In the genomic region with DNA sequence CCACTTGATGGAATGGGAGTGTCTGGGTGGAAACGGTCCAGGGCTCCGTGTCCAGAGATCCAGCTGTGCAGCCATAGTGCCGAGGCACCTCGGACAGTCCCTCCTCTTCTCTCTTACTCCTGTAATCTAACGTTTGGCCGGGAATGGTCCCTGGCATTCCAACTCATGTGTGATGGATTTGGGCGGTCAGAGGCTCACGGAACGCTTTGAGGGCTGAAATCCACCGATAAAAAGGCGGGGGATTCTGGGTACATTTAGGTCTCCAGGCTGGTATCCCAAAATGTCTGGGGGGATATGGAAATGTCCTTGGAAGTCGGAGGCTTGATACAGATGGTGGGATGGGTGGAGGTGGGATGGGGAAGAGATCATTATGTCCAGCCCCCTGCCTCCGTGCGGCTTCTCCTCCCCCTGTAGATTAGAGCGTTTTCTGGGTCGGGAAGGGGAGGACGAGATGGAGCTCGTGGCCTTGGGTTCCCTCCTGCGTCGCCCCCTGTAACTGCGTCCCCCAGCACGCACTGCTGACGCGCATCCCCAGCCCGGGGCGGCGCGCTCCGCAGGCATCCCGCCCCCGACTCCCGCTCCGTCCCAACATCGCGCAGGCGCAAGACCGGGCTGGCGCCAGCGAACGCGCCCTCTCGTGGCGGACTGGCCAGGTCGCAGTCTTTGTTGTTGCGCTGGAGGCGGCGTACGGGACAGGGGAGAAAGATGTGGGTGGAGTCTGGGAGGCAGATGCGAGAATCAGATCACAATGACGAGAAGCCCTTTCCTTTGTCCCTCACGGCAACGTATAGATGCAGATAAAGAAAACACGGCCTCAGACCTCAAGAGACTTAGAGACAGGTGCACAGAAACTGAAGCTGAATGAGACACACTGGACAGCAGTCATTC, we compare ENCODE assay signal across 1 cellular context.
A peak's percentile ranks its signal among the peaks of the same experiment; 100 is the strongest.
TF ChIP-seq lines count a peak whose summit lies in the region.

No MANE protein-coding gene starts in this region.

TF ChIP-seq in SK-N-SH, 30 proteins besides CTCF, POLR2A, EP300 and RAD21 (continued from another document):
- 0 out of 2 replicates have a peak, but pooled peaks have one; percentile 18 for TF ChIP-seq REST (IDR thresholded peaks at IDR 0.05; ENCODE audit: low read depth, low read length)
- TF ChIP-seq NFIC (IDR thresholded peaks at IDR 0.05; ENCODE audit: borderline replicate concordance), result no peak
- peak; percentile 99 for TF ChIP-seq SMC3 (IDR thresholded peaks at IDR 0.05; ENCODE audit: low read depth, low read length)
- TF ChIP-seq, protein P1, sequence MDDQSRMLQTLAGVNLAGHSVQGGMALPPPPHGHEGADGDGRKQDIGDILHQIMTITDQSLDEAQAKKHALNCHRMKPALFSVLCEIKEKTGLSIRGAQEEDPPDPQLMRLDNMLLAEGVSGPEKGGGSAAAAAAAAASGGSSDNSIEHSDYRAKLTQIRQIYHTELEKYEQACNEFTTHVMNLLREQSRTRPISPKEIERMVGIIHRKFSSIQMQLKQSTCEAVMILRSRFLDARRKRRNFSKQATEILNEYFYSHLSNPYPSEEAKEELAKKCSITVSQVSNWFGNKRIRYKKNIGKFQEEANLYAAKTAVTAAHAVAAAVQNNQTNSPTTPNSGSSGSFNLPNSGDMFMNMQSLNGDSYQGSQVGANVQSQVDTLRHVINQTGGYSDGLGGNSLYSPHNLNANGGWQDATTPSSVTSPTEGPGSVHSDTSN (IDR thresholded peaks at IDR 0.05), result no peak; the same call in 1 of the 2 replicates
- peak; percentile 45; the same call in 1 of the 2 replicates for TF ChIP-seq FOXJ3 (CRISPR knock-in tag; IDR thresholded peaks at IDR 0.05)
- peak; percentile 67 for TF ChIP-seq RCOR1 (IDR thresholded peaks at IDR 0.05; ENCODE audit: low read length)
- no peak for TF ChIP-seq FOXM1 (IDR thresholded peaks at IDR 0.05; ENCODE audit: low read depth)
- TF ChIP-seq TCF12 (IDR thresholded peaks at IDR 0.05), result no peak; the same call in 1 of the 2 replicates
- TF ChIP-seq GATA2 (CRISPR knock-in tag; IDR thresholded peaks at IDR 0.05), result peak; percentile 50
- peak; percentile 89 for TF ChIP-seq POLR2AphosphoS5 (IDR thresholded peaks at IDR 0.05; ENCODE audit: low read depth, low read length)
- TF ChIP-seq RFX5 (IDR thresholded peaks at IDR 0.05; ENCODE audit: low read length), result peak; percentile 60; the same call in 1 of the 2 replicates
- peak; percentile 95 for TF ChIP-seq NRF1 (IDR thresholded peaks at IDR 0.05; ENCODE audit: low read depth, low read length)
- no peak for TF ChIP-seq GABPA (IDR thresholded peaks at IDR 0.05; ENCODE audit: low read depth)
- TF ChIP-seq TAF1 (IDR thresholded peaks at IDR 0.05; ENCODE audit: borderline replicate concordance, low read depth, low read length), result peak; percentile 56
- peak; percentile 90 for TF ChIP-seq MXI1 (IDR thresholded peaks at IDR 0.05; ENCODE audit: low read depth, low read length)
- peak; percentile 89 for TF ChIP-seq MAX (IDR thresholded peaks at IDR 0.05; ENCODE audit: low read depth)
- peak; percentile 85 for TF ChIP-seq SIN3A (IDR thresholded peaks at IDR 0.05; ENCODE audit: borderline replicate concordance, low read depth, low read length)
